Comparison of ENCODE assay signal across 1 cellular context in the genomic region with DNA sequence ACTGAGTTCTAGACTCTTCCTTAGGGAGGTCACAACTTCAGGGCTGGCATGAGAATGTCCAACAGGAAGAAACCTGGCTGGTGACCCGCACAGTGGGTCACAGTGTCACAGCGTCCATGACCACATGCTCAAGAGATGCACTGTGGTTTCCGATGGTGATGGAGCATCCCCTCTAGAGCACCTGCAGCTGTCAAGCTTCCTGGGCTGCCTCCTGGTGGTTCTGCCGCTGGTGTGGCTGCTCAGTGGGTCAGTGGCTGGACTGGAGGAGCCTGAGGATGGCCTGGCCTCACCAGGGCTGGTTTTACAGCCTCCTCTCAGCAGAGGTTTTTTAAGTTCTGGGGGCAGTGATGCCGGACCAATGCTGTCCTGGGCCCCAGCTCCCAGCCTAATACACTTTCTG.
TF ChIP-seq lines count a peak whose summit lies in the region.

No MANE protein-coding gene starts in this region.

TF ChIP-seq in GM12878, 131 proteins besides CTCF, POLR2A, EP300 and RAD21 (continued from another document):
- TF ChIP-seq, protein P1, sequence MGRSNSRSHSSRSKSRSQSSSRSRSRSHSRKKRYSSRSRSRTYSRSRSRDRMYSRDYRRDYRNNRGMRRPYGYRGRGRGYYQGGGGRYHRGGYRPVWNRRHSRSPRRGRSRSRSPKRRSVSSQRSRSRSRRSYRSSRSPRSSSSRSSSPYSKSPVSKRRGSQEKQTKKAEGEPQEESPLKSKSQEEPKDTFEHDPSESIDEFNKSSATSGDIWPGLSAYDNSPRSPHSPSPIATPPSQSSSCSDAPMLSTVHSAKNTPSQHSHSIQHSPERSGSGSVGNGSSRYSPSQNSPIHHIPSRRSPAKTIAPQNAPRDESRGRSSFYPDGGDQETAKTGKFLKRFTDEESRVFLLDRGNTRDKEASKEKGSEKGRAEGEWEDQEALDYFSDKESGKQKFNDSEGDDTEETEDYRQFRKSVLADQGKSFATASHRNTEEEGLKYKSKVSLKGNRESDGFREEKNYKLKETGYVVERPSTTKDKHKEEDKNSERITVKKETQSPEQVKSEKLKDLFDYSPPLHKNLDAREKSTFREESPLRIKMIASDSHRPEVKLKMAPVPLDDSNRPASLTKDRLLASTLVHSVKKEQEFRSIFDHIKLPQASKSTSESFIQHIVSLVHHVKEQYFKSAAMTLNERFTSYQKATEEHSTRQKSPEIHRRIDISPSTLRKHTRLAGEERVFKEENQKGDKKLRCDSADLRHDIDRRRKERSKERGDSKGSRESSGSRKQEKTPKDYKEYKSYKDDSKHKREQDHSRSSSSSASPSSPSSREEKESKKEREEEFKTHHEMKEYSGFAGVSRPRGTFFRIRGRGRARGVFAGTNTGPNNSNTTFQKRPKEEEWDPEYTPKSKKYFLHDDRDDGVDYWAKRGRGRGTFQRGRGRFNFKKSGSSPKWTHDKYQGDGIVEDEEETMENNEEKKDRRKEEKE (IDR thresholded peaks at IDR 0.05), result no peak
- no peak for TF ChIP-seq MEF2A (IDR thresholded peaks at IDR 0.05; ENCODE audit: insufficient read depth, low read depth, low read length)
- no peak for TF ChIP-seq RCOR1 (conservative IDR thresholded peaks at IDR 0.05; ENCODE audit: low read depth, low read length)
- no peak for TF ChIP-seq JUNB (IDR thresholded peaks at IDR 0.05)
- TF ChIP-seq RELA (IDR thresholded peaks at IDR 0.05; ENCODE audit: borderline replicate concordance, partially characterized antibody), result no peak
